1 cellular context compared by ENCODE assay signal in the genomic region with DNA sequence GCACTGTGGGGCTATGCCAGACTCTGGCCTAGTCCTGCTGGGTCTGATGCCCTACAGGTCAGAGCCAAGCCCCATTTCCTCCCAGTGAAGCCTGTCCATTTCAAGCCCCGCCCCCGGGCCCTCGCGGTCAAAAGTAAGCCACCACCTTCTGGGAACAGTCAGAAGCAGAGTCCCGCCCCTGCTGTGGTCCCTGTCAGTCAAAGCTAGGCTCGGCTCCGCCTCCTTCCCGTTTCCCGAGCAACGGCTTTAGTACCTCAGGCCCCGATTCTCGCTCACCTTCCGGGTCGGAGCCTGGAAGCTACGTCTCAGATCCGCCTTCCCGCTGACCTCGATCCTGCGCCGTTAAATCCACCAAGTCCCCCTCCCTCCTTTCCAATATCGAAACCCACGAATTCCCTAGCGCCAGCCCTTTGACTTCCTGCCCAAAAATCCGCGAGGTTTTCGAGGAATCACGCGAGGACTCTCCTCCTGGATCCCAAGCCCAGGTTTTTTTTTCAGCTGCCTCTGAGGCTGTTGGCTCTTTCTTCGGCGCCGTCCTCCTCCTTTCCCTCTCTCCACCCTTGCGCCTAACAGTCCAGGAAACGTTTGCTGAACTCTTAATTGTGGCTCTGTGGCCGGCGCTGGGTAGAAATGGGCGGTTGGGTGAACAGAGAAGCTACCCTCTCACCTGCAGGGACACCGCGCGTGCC.
A peak's percentile ranks its signal among the peaks of the same experiment; 100 is the strongest.
TF ChIP-seq lines count a peak whose summit lies in the region.

No MANE protein-coding gene starts in this region.

TF ChIP-seq in K562, 482 proteins besides CTCF, POLR2A, EP300 and RAD21 (continued from another document and continues in another):
- no peak for TF ChIP-seq ZNF280A (IDR thresholded peaks at IDR 0.05; ENCODE audit: low read depth, partially characterized antibody)
- TF ChIP-seq U2AF1 (optimal IDR thresholded peaks at IDR 0.05; ENCODE audit: low read depth, low read length): no peak
- no peak for TF ChIP-seq TEAD4 (IDR thresholded peaks at IDR 0.05; ENCODE audit: low read length)
- TF ChIP-seq TEAD4 (CRISPR knock-in tag; IDR thresholded peaks at IDR 0.05; ENCODE audit: borderline replicate concordance): no peak
- TF ChIP-seq YBX1 (IDR thresholded peaks at IDR 0.05): no peak
- no peak for TF ChIP-seq NFXL1 (CRISPR knock-in tag; IDR thresholded peaks at IDR 0.05)
- no peak for TF ChIP-seq RBM17 (IDR thresholded peaks at IDR 0.05; ENCODE audit: borderline replicate concordance, low read depth, low read length)
- no peak for TF ChIP-seq TAF15 (IDR thresholded peaks at IDR 0.05; ENCODE audit: low read depth, low read length)
- no peak for TF ChIP-seq FOXJ3 (CRISPR knock-in tag; IDR thresholded peaks at IDR 0.05)
- TF ChIP-seq, protein P1, sequence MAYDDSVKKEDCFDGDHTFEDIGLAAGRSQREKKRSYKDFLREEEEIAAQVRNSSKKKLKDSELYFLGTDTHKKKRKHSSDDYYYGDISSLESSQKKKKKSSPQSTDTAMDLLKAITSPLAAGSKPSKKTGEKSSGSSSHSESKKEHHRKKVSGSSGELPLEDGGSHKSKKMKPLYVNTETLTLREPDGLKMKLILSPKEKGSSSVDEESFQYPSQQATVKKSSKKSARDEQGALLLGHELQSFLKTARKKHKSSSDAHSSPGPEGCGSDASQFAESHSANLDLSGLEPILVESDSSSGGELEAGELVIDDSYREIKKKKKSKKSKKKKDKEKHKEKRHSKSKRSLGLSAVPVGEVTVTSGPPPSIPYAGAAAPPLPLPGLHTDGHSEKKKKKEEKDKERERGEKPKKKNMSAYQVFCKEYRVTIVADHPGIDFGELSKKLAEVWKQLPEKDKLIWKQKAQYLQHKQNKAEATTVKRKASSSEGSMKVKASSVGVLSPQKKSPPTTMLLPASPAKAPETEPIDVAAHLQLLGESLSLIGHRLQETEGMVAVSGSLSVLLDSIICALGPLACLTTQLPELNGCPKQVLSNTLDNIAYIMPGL (CRISPR knock-in tag; IDR thresholded peaks at IDR 0.05): no peak
- TF ChIP-seq TFAM (CRISPR knock-in tag; conservative IDR thresholded peaks at IDR 0.05): no peak
- no peak for TF ChIP-seq ZNF316 (IDR thresholded peaks at IDR 0.05)
- TF ChIP-seq, protein P2, sequence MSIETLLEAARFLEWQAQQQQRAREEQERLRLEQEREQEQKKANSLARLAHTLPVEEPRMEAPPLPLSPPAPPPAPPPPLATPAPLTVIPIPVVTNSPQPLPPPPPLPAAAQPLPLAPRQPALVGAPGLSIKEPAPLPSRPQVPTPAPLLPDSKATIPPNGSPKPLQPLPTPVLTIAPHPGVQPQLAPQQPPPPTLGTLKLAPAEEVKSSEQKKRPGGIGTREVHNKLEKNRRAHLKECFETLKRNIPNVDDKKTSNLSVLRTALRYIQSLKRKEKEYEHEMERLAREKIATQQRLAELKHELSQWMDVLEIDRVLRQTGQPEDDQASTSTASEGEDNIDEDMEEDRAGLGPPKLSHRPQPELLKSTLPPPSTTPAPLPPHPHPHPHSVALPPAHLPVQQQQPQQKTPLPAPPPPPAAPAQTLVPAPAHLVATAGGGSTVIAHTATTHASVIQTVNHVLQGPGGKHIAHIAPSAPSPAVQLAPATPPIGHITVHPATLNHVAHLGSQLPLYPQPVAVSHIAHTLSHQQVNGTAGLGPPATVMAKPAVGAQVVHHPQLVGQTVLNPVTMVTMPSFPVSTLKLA (conservative IDR thresholded peaks at IDR 0.05): 0 out of 4 replicates have a peak, but pooled peaks of 1 of the 2 experiments have one; percentile 27
- no peak for TF ChIP-seq MIER1 (IDR thresholded peaks at IDR 0.05; ENCODE audit: low read depth)
- TF ChIP-seq, protein P3, sequence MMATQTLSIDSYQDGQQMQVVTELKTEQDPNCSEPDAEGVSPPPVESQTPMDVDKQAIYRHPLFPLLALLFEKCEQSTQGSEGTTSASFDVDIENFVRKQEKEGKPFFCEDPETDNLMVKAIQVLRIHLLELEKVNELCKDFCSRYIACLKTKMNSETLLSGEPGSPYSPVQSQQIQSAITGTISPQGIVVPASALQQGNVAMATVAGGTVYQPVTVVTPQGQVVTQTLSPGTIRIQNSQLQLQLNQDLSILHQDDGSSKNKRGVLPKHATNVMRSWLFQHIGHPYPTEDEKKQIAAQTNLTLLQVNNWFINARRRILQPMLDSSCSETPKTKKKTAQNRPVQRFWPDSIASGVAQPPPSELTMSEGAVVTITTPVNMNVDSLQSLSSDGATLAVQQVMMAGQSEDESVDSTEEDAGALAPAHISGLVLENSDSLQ (IDR thresholded peaks at IDR 0.05): peak; percentile 99
- no peak for TF ChIP-seq ZC3H4 (CRISPR knock-in tag; IDR thresholded peaks at IDR 0.05; ENCODE audit: borderline replicate concordance)
- no peak for TF ChIP-seq ETS2 (tag; IDR thresholded peaks at IDR 0.05; ENCODE audit: borderline replicate concordance, poor library complexity, severe bottlenecking)
- no peak for TF ChIP-seq ZNF354B (CRISPR knock-in tag; IDR thresholded peaks at IDR 0.05)
- TF ChIP-seq, protein P4, sequence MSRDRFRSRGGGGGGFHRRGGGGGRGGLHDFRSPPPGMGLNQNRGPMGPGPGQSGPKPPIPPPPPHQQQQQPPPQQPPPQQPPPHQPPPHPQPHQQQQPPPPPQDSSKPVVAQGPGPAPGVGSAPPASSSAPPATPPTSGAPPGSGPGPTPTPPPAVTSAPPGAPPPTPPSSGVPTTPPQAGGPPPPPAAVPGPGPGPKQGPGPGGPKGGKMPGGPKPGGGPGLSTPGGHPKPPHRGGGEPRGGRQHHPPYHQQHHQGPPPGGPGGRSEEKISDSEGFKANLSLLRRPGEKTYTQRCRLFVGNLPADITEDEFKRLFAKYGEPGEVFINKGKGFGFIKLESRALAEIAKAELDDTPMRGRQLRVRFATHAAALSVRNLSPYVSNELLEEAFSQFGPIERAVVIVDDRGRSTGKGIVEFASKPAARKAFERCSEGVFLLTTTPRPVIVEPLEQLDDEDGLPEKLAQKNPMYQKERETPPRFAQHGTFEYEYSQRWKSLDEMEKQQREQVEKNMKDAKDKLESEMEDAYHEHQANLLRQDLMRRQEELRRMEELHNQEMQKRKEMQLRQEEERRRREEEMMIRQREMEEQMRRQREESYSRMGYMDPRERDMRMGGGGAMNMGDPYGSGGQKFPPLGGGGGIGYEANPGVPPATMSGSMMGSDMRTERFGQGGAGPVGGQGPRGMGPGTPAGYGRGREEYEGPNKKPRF (IDR thresholded peaks at IDR 0.05; ENCODE audit: low read depth, low read length): no peak
- no peak for TF ChIP-seq MTA2 (IDR thresholded peaks at IDR 0.05; ENCODE audit: low read depth)
- TF ChIP-seq HOXB6 (CRISPR knock-in tag; IDR thresholded peaks at IDR 0.05; ENCODE audit: borderline replicate concordance): no peak
- TF ChIP-seq TEAD2 (tag; IDR thresholded peaks at IDR 0.05): no peak
- TF ChIP-seq U2AF2 (optimal IDR thresholded peaks at IDR 0.05; ENCODE audit: low read depth, low read length): no peak
- no peak for TF ChIP-seq RUNX1 (IDR thresholded peaks at IDR 0.05; ENCODE audit: low read depth)
- no peak for TF ChIP-seq HOMEZ (CRISPR knock-in tag; IDR thresholded peaks at IDR 0.05)
- no peak for TF ChIP-seq SMAD3 (CRISPR knock-in tag; conservative IDR thresholded peaks at IDR 0.05)
- TF ChIP-seq PCBP1 (IDR thresholded peaks at IDR 0.05; ENCODE audit: low read depth, low read length, poor library complexity, severe bottlenecking): no peak
- TF ChIP-seq, protein P5, sequence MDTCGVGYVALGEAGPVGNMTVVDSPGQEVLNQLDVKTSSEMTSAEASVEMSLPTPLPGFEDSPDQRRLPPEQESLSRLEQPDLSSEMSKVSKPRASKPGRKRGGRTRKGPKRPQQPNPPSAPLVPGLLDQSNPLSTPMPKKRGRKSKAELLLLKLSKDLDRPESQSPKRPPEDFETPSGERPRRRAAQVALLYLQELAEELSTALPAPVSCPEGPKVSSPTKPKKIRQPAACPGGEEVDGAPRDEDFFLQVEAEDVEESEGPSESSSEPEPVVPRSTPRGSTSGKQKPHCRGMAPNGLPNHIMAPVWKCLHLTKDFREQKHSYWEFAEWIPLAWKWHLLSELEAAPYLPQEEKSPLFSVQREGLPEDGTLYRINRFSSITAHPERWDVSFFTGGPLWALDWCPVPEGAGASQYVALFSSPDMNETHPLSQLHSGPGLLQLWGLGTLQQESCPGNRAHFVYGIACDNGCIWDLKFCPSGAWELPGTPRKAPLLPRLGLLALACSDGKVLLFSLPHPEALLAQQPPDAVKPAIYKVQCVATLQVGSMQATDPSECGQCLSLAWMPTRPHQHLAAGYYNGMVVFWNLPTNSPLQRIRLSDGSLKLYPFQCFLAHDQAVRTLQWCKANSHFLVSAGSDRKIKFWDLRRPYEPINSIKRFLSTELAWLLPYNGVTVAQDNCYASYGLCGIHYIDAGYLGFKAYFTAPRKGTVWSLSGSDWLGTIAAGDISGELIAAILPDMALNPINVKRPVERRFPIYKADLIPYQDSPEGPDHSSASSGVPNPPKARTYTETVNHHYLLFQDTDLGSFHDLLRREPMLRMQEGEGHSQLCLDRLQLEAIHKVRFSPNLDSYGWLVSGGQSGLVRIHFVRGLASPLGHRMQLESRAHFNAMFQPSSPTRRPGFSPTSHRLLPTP (IDR thresholded peaks at IDR 0.05; ENCODE audit: borderline replicate concordance, extremely low read depth, insufficient read length): no peak
- TF ChIP-seq ZMIZ1 (IDR thresholded peaks at IDR 0.05; ENCODE audit: low read depth in 2 of 2, low read length in 2 of 2): no peak
- TF ChIP-seq BRD9 (IDR thresholded peaks at IDR 0.05; ENCODE audit: low read depth, partially characterized antibody): peak; percentile 51
- no peak for TF ChIP-seq HDAC6 (IDR thresholded peaks at IDR 0.05; ENCODE audit: low read depth, low read length)
- no peak for TF ChIP-seq ZC3H11A (IDR thresholded peaks at IDR 0.05; ENCODE audit: low read depth, low read length)
- no peak for TF ChIP-seq ETV6 (IDR thresholded peaks at IDR 0.05; ENCODE audit: borderline replicate concordance in 1 of 2, low read depth in 2 of 2, low read length in 1 of 2)
- TF ChIP-seq ETV6 (CRISPR knock-in tag; IDR thresholded peaks at IDR 0.05; ENCODE audit: borderline replicate concordance): no peak
- no peak for TF ChIP-seq ZNF239 (CRISPR knock-in tag; IDR thresholded peaks at IDR 0.05)
- TF ChIP-seq ZBED1 (IDR thresholded peaks at IDR 0.05): no peak
- TF ChIP-seq HIVEP1 (CRISPR knock-in tag; IDR thresholded peaks at IDR 0.05): 0 out of 2 replicates have a peak, but pooled peaks have one; percentile 26
- TF ChIP-seq, protein P6, sequence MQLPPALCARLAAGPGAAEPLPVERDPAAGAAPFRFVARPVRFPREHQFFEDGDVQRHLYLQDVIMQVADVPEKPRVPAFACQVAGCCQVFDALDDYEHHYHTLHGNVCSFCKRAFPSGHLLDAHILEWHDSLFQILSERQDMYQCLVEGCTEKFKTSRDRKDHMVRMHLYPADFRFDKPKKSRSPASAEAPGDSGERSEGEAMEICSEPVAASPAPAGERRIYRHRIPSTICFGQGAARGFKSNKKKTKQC (CRISPR knock-in tag; IDR thresholded peaks at IDR 0.05): no peak
- TF ChIP-seq ZFPM2 (CRISPR knock-in tag; IDR thresholded peaks at IDR 0.05): no peak
- peak; percentile 45 for TF ChIP-seq CXXC5 (CRISPR knock-in tag; IDR thresholded peaks at IDR 0.05)
- no peak for TF ChIP-seq ILF3 (IDR thresholded peaks at IDR 0.05; ENCODE audit: borderline replicate concordance)
